In the genomic region with DNA sequence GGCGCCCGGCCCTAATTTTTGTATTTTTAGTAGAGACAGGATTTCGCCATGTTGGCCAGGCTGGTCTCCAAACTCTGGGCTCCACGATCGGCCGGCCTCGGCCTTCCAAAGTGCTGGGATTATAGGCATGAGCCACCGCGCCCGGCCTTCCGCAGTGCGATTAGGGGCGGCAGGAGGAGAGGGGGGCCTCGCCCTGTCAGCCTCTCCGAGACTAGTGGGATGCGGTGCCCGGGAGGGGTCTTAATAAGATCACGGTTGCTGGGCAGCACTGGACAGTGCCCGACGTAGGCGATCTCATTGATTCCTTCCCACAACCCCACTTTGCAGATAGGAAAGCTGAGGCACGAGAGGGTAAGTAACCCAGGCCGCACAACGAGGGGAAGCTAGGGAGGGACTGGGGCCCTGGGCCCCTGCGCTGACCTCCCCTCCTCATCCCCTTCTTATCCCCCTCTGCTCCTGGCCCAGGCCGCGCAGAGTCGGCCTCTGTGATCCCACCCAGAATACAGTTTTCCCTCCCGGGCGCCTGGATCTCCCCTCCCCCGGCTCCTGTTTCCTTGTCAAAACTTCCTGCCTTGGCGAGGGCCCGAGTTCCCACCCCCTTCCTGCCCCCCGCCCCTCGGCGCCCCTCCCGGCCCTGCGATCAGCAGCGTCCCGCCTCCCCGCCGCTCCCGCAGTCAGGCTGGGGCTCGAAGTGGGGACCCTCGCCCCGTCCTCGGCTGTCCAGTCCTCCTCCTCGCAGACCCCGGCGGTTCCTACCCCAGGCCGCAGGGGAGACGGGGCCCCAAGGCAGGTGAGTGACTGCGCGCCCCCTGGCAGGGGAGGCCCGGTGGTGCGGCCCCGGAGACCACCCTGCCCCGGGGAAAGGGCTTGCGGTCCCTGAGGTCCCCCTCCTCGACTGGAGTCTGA, we compare ENCODE assay signal across 8 cellular contexts. TPM values are rescaled to one million over a fixed set of nuclear protein-coding genes. Genes with fewer than 3 reads are reported as not detected.
DNase-seq lines count a peak whose midpoint lies in the region; ATAC-seq and TF ChIP-seq lines count a peak whose summit lies in the region.

A gene with protein sequence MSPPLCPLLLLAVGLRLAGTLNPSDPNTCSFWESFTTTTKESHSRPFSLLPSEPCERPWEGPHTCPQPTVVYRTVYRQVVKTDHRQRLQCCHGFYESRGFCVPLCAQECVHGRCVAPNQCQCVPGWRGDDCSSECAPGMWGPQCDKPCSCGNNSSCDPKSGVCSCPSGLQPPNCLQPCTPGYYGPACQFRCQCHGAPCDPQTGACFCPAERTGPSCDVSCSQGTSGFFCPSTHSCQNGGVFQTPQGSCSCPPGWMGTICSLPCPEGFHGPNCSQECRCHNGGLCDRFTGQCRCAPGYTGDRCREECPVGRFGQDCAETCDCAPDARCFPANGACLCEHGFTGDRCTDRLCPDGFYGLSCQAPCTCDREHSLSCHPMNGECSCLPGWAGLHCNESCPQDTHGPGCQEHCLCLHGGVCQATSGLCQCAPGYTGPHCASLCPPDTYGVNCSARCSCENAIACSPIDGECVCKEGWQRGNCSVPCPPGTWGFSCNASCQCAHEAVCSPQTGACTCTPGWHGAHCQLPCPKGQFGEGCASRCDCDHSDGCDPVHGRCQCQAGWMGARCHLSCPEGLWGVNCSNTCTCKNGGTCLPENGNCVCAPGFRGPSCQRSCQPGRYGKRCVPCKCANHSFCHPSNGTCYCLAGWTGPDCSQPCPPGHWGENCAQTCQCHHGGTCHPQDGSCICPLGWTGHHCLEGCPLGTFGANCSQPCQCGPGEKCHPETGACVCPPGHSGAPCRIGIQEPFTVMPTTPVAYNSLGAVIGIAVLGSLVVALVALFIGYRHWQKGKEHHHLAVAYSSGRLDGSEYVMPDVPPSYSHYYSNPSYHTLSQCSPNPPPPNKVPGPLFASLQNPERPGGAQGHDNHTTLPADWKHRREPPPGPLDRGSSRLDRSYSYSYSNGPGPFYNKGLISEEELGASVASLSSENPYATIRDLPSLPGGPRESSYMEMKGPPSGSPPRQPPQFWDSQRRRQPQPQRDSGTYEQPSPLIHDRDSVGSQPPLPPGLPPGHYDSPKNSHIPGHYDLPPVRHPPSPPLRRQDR (plus strand): TSS at position 671 of the 906 bp plus-strand sequence. CDS start 10,209 bp downstream, outside the sequence.

- H3K9me3 ChIP-seq in PC-3 (ENCODE audit: low read length) (no peaks in the 10 kb centered on the region), left lung (no peaks in the 10 kb centered on the region)

- BruUV-seq in PC-3 (replicated peaks; lab: Mats Ljungman, UMichigan), result no TSS peak

- H3K4me3 ChIP-seq in PC-3 (ENCODE audit: low read length) (peak within 1 kb of the TSS; percentile 54), choroid plexus epithelial cell (ENCODE audit: low read depth, low read length) (peak within 1 kb of the TSS; percentile 62), left lung (peak within 1 kb of the TSS; percentile 30 to 48)

- no peak for DNase-seq in PC-3
- no peak for DNase-seq in choroid plexus epithelial cell (ENCODE audit: low read depth)
- DNase-seq in left lung, result peak; percentile 47 to 75
- no peak for DNase-seq in NCI-H1930 (lab: John Stamatoyannopoulos, UW)
- DNase-seq in RPMI8226, result no peak
- DNase-seq in NCI-H526 treated with DMSO at 0.1 percent for 48 hours (lab: John Stamatoyannopoulos, UW), result no peak

- H3F3A ChIP-seq in PC-3 (ENCODE audit: low read length, unreplicated experiment), result peaks cover 10% of the 10 kb centered on the region

- H3K4me1 ChIP-seq in PC-3 (ENCODE audit: insufficient read depth, low read length) (peaks cover 28% of the 10 kb centered on the region), left lung (peaks cover 8 to 56% of the 10 kb centered on the region in 2 donors)

- peak within 1 kb of the TSS; percentile 83 for H2AFZ ChIP-seq in PC-3 (ENCODE audit: low read length)

- intact Hi-C loops in PC-3 (cut with micrococcal nuclease), result no loop called here
- intact Hi-C loops in left lung (cut with DNase I), result no loop called here

- no peaks in the 10 kb centered on the region for H4K20me1 ChIP-seq in PC-3 (ENCODE audit: low read length)

- H3K27ac ChIP-seq in PC-3 (ENCODE audit: low read length), result no peak within 1 kb of the TSS
- H3K27ac ChIP-seq in left lung, result peak within 1 kb of the TSS; percentile 77 to 84
- H3K27ac ChIP-seq in temporal lobe (ENCODE audit: low read depth, low read length), result peak within 1 kb of the TSS; percentile 30

- H3K9me2 ChIP-seq in PC-3 (replicated peaks; ENCODE audit: low read length), result no peaks in the 10 kb centered on the region

- CTCF ChIA-PET in PC-3 (lab: Charles Lee), result interaction anchor here (0.6 to 3.5 kb wide), 5 partner anchors 34 to 182 kb away, joined by 3 to 43 read pairs (median 5); no protein-coding TSS in a partner anchor

- no peaks in the 10 kb centered on the region for H3K79me2 ChIP-seq in PC-3 (ENCODE audit: low read length)

- H3K27me3 ChIP-seq in PC-3 (ENCODE audit: low read length) (no peaks in the 10 kb centered on the region), left lung (peaks cover 8 to 51% of the 10 kb centered on the region in 2 donors)

- H3K9ac ChIP-seq in PC-3 (ENCODE audit: low read length), result no peak within 1 kb of the TSS

- ATAC-seq in PC-3 (no peak), left lung (peak; percentile 12), GM21717 (IDR thresholded peaks at IDR 0.05; ENCODE audit: unreplicated experiment) (no peak)

- peak within 1 kb of the TSS; percentile 75 for H3K4me2 ChIP-seq in PC-3 (ENCODE audit: low read length)

- POLR2A ChIA-PET in PC-3 (lab: Charles Lee; ENCODE audit: unreplicated experiment), result no interaction called here

- TF ChIP-seq CTCF in PC-3 (conservative IDR thresholded peaks at IDR 0.05; ENCODE audit: low read depth, low read length) (no peak), choroid plexus epithelial cell (conservative IDR thresholded peaks at IDR 0.05; ENCODE audit: low read depth, low read length) (no peak), left lung (IDR thresholded peaks at IDR 0.05) (no peak)

- H3K36me3 ChIP-seq in PC-3 (ENCODE audit: low read depth, low read length) (no peaks in the 10 kb centered on the region), left lung (no peaks in the 10 kb centered on the region)

RNA-seq across cellular contexts. Expression of the gene that starts here (rescaled TPM):
- total RNA-seq in PC-3 (2014; rRNA removed) (10.3 and 11.9 TPM in 2 replicates), left lung (10 to 100 TPM; 10.6 to 12.3 TPM), temporal lobe (0.98 TPM)

Comparison
In these comparisons a context has a peak if more than half of its experiments do, and no peak if none do; other contexts are left out.
1. DNase-seq: peak in left lung (2 of 2); none in PC-3 (single experiment), choroid plexus epithelial cell (single experiment), NCI-H1930 (0 of 2), RPMI8226 (single experiment) and NCI-H526 treated with DMSO at 0.1 percent for 48 hours (single experiment).
2. Peak in every context shown above with its lines, with median percentiles within 50 percentile points of each other: H3K4me3 ChIP-seq.